ENCODE assay signal across 20 cellular contexts in genomic region chr20:35826361-35826760, GRCh38. TPM values are rescaled to one million over a fixed set of nuclear protein-coding genes. Genes with fewer than 3 reads are reported as not detected.
A peak's percentile ranks its signal among the peaks of the same experiment; 100 is the strongest.
DNase-seq lines count a peak whose midpoint lies in the region; ATAC-seq and TF ChIP-seq lines count a peak whose summit lies in the region.
"Had no signal": no experiment of that assay in that cellular context is flagged by ENCODE, and none has a peak within 500 bp of the region (broad histone marks: within the 10 kb centered on the region; RNA-seq: fewer than 3 reads in every experiment).

No MANE protein-coding gene starts in this region.

- H3K9ac ChIP-seq in mesendoderm (ENCODE audit: low read length): no peak overlapping the region

- H3K4me3 ChIP-seq in GM23338 (no peak overlapping the region), mesendoderm (ENCODE audit: low read length) (no peak overlapping the region)
- H3K4me3 ChIP-seq: esophagus squamous epithelium, right lobe of liver had no signal

- no peak overlapping the region for H4K5ac ChIP-seq in mesendoderm (ENCODE audit: low read length)

- H3K36me3 ChIP-seq in GM23338 (ENCODE audit: insufficient read depth): peaks cover 10% of the 10 kb centered on the region; the same call in 1 of the 2 replicates
- H3K36me3 ChIP-seq in mesendoderm (ENCODE audit: control insufficient read depth, insufficient read depth, low read length): peaks cover 2% of the 10 kb centered on the region
- H3K36me3 ChIP-seq: right lobe of liver had no signal

- no peak overlapping the region for H3K4me3 Mint-ChIP-seq in activated T-cell treated with anti-CD3 and anti-CD28 coated beads, Interleukin-2, amount 50 U/mL, for 24 hours
- no peak overlapping the region for H3K4me3 Mint-ChIP-seq in GM23338
- no peak overlapping the region for H3K4me3 Mint-ChIP-seq in naive thymus-derived CD8-positive, alpha-beta T cell
- H3K4me3 Mint-ChIP-seq: activated CD4-positive, alpha-beta memory T cell treated with anti-CD3 and anti-CD28 coated beads for 36 hours had no signal

- no peaks in the 10 kb centered on the region for H3K27me3 Mint-ChIP-seq in activated T-cell treated with anti-CD3 and anti-CD28 coated beads, Interleukin-2, amount 50 U/mL, for 24 hours
- peaks cover 4% of the 10 kb centered on the region for H3K27me3 Mint-ChIP-seq in GM23338 (ENCODE audit: insufficient read depth, low read depth, poor library complexity)
- no peaks in the 10 kb centered on the region for H3K27me3 Mint-ChIP-seq in naive thymus-derived CD8-positive, alpha-beta T cell
- H3K27me3 Mint-ChIP-seq: activated CD4-positive, alpha-beta memory T cell treated with anti-CD3 and anti-CD28 coated beads for 36 hours had no signal

- no peaks in the 10 kb centered on the region for H3K9me2 ChIP-seq in GM23338 (ENCODE audit: insufficient read depth)

- H3K4me1 ChIP-seq in GM23338 (ENCODE audit: insufficient read depth) (no peaks in the 10 kb centered on the region), mesendoderm (ENCODE audit: control insufficient read depth, low read depth, low read length) (no peaks in the 10 kb centered on the region)

- H3K23ac ChIP-seq in mesendoderm (ENCODE audit: low read length): no peak overlapping the region

- peaks cover 2% of the 10 kb centered on the region for H3K9me3 Mint-ChIP-seq in activated T-cell treated with anti-CD3 and anti-CD28 coated beads, Interleukin-2, amount 50 U/mL, for 24 hours
- peaks cover 7% of the 10 kb centered on the region; the same call in 2 of the 3 replicates for H3K9me3 Mint-ChIP-seq in GM23338
- H3K9me3 Mint-ChIP-seq in naive thymus-derived CD8-positive, alpha-beta T cell: peaks cover 0 to 2% (median 0%) of the 10 kb centered on the region in 9 donors

- peaks cover 24% of the 10 kb centered on the region for H3K4me1 Mint-ChIP-seq in activated T-cell treated with anti-CD3 and anti-CD28 coated beads, Interleukin-2, amount 50 U/mL, for 24 hours (ENCODE audit: low read depth)
- H3K4me1 Mint-ChIP-seq in GM23338: peaks cover 2% of the 10 kb centered on the region; the same call in 1 of the 3 replicates
- H3K4me1 Mint-ChIP-seq in naive thymus-derived CD8-positive, alpha-beta T cell: peaks cover 16 to 41% (median 30%) of the 10 kb centered on the region in 4 donors

- no peak for TF ChIP-seq CTCF in GM23338 (conservative IDR thresholded peaks at IDR 0.05; ENCODE audit: low read depth in 2 of 2)

- peaks cover 53% of the 10 kb centered on the region for H3K36me3 Mint-ChIP-seq in activated T-cell treated with anti-CD3 and anti-CD28 coated beads, Interleukin-2, amount 50 U/mL, for 24 hours (ENCODE audit: low read depth)
- peaks cover 28% of the 10 kb centered on the region for H3K36me3 Mint-ChIP-seq in GM23338 (ENCODE audit: low read depth)
- H3K36me3 Mint-ChIP-seq in naive thymus-derived CD8-positive, alpha-beta T cell: peaks cover 4 to 71% (median 5%) of the 10 kb centered on the region in 3 donors

- H3K27ac ChIP-seq in GM23338 (ENCODE audit: low read depth) (no peak overlapping the region), caudate nucleus (ENCODE audit: low read depth, low read length) (peak overlapping the region; percentile 7), mesendoderm (ENCODE audit: low read depth, low read length) (no peak overlapping the region)
- H3K27ac ChIP-seq: right lobe of liver had no signal

- H2BK15ac ChIP-seq in mesendoderm (replicated peaks; ENCODE audit: low read depth): no peak overlapping the region

- no peak overlapping the region for H3K56ac ChIP-seq in mesendoderm (ENCODE audit: low read length)

- H4K8ac ChIP-seq in mesendoderm (ENCODE audit: low read depth, low read length): no peak overlapping the region

- H3K79me2 ChIP-seq in GM23338 (replicated peaks; ENCODE audit: insufficient read depth): peaks cover 12% of the 10 kb centered on the region
- H3K79me2 ChIP-seq in mesendoderm (ENCODE audit: control insufficient read depth, insufficient read depth, low read length): no peaks in the 10 kb centered on the region

- H2BK120ac ChIP-seq in mesendoderm (ENCODE audit: low read depth, low read length): no peak overlapping the region

- H3F3A ChIP-seq in GM23338 (replicated peaks; ENCODE audit: low read depth): no peaks in the 10 kb centered on the region

- H3K4ac ChIP-seq in mesendoderm (ENCODE audit: low read depth, low read length): no peak overlapping the region

- H3K4me2 ChIP-seq in GM23338: no peak overlapping the region
- no peak overlapping the region for H3K4me2 ChIP-seq in mesendoderm (ENCODE audit: low read length)

- no peak overlapping the region for H2AFZ ChIP-seq in GM23338

- H2BK5ac ChIP-seq in mesendoderm (ENCODE audit: low read length): no peak overlapping the region

- DNase-seq in activated T-cell treated with anti-CD3 and anti-CD28 coated beads, Interleukin-2, amount 50 U/mL, for 24 hours: no peak
- DNase-seq in activated T-cell treated with anti-CD3 and anti-CD28 coated beads for 4 hours: no peak
- DNase-seq in GM23338 (ENCODE audit: low spot score): no peak
- DNase-seq in caudate nucleus (lab: John Stamatoyannopoulos, UW): no peak
- no peak for DNase-seq in naive thymus-derived CD8-positive, alpha-beta T cell
- DNase-seq in RPMI8226: no peak
- DNase-seq in mesendoderm: no peak
- DNase-seq in SKM-1 (lab: John Stamatoyannopoulos, UW; ENCODE audit: unreplicated experiment): no peak
- DNase-seq: ACHN; activated CD4-positive, alpha-beta memory T cell treated with anti-CD3 and anti-CD28 coated beads for 36 hours; activated effector memory CD4-positive, alpha-beta T cell treated with Interleukin-2 at 50 U/mL for 16 hours; esophagus squamous epithelium; Kasumi-1; NCI-H1417; NCI-H82; right lobe of liver; stimulated activated CD4-positive, alpha-beta T cell treated with anti-CD3 and anti-CD28 coated beads, Interleukin-1b, Interleukin-23, amount 100 ng/mL, for 48 hours had no signal

- H3K18ac ChIP-seq in mesendoderm (ENCODE audit: low read length): no peak overlapping the region

- H3K27ac Mint-ChIP-seq in activated T-cell treated with anti-CD3 and anti-CD28 coated beads, Interleukin-2, amount 50 U/mL, for 24 hours: peak overlapping the region; percentile 7
- peak overlapping the region; percentile 8; the same call in 1 of the 2 replicates for H3K27ac Mint-ChIP-seq in GM23338
- H3K27ac Mint-ChIP-seq in naive thymus-derived CD8-positive, alpha-beta T cell: peak overlapping the region in 8 of 10 donors; percentile 1 to 81 (median 42)
- H3K27ac Mint-ChIP-seq: activated CD4-positive, alpha-beta memory T cell treated with anti-CD3 and anti-CD28 coated beads for 36 hours had no signal

- no peaks in the 10 kb centered on the region for H3K27me3 ChIP-seq in GM23338 (ENCODE audit: insufficient read depth)
- H3K27me3 ChIP-seq in mesendoderm (ENCODE audit: insufficient read depth, low read length, poor library complexity): no peaks in the 10 kb centered on the region
- H3K27me3 ChIP-seq: esophagus squamous epithelium, right lobe of liver had no signal

- H4K20me1 ChIP-seq in GM23338 (replicated peaks; ENCODE audit: insufficient read depth): peaks cover 7% of the 10 kb centered on the region

- POLR2A ChIA-PET in naive thymus-derived CD8-positive, alpha-beta T cell (lab: Charles Lee): interaction anchor here (0.6 kb wide), 1 partner anchor 29 kb away, joined by 10 read pairs; no protein-coding TSS in a partner anchor

- WGBS in mesendoderm (ENCODE audit: extremely low coverage, insufficient coverage, low lambda C conversion rate): no CpG with 5 or more reads among the region's 1 CpG

- ATAC-seq in GM23338: no peak
- ATAC-seq in naive thymus-derived CD8-positive, alpha-beta T cell: no peak
- ATAC-seq: HCT116, Panc1, SK-N-SH treated with all-trans-retinoic acid at 6 μM for 48 hours had no signal

- H3K79me1 ChIP-seq in mesendoderm (ENCODE audit: low read length): peaks cover 8% of the 10 kb centered on the region

- no peak overlapping the region for H2AK5ac ChIP-seq in mesendoderm (ENCODE audit: low read length)

TF ChIP-seq in GM23338, 12 proteins besides CTCF, POLR2A, EP300 and RAD21 (continues in another document):
- TF ChIP-seq CREB1 (CRISPR knock-in tag; IDR thresholded peaks at IDR 0.05; ENCODE audit: low read depth) (no peak), REST (IDR thresholded peaks at IDR 0.05; ENCODE audit: unreplicated experiment) (no peak)

RNA-seq across cellular contexts. Expression of gene PHF20, which starts 54.5 kb away (rescaled TPM):
- 56.6 and 71.8 TPM in 2 replicates for total RNA-seq in GM23338 (2014; rRNA removed; shearing (Covaris generic))
- polyA plus RNA-seq in GM23338 (2016; fragmentation: Nextera tagmentation; extraction: Ambion mirVana): 103 TPM in 2 replicates
- total RNA-seq in naive thymus-derived CD8-positive, alpha-beta T cell: 10 to 100 TPM; 79.0 to 82.8 TPM
- 100 to 1,000 TPM; 114 to 135 (median 125) TPM for polyA plus RNA-seq in naive thymus-derived CD8-positive, alpha-beta T cell
- 40.1 TPM for polyA plus RNA-seq in mesendoderm (2013, experiment 1 of 2)
- 37.7 TPM for polyA plus RNA-seq in mesendoderm (2013, experiment 2 of 2)
